15 cellular contexts compared by ENCODE assay signal in the genomic region with DNA sequence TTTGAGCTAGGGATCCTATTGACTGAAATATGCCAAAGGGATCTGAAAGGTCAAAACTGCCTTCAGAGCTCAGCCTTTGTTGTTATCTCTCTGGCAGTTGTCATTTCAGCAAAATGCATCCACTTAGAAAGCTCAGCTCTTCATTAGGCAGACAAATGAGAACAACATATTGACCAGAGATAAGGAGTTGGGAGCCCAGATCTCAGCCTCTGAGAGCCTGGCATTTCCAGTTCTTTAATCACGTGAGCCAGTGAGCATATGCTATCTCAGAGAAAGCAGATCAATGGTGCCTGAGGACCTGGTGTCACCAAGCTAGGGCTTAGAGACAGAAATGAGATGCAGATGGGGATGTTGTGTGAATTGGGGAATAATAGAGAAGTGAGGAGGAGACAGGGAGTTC.
DNase-seq lines count a peak whose midpoint lies in the region; ATAC-seq, FAIRE-seq and TF ChIP-seq lines count a peak whose summit lies in the region.
"Had no signal": no experiment of that assay in that cellular context is flagged by ENCODE, and none has a peak within 500 bp of the region (broad histone marks: within the 10 kb centered on the region; RNA-seq: fewer than 3 reads in every experiment).

No MANE protein-coding gene starts in this region.

- H3K36me3 ChIP-seq in mesendoderm (ENCODE audit: control insufficient read depth, insufficient read depth, low read length), result no peaks in the 10 kb centered on the region
- H3K36me3 ChIP-seq: ascending aorta, thoracic aorta had no signal

- no peak overlapping the region for H3K4me3 ChIP-seq in mesendoderm (ENCODE audit: low read length)
- H3K4me3 ChIP-seq: ascending aorta, psoas muscle, thoracic aorta had no signal

- H3K18ac ChIP-seq in mesendoderm (ENCODE audit: low read length), result no peak overlapping the region

- CTCF ChIA-PET in CD4-positive, alpha-beta T cell (lab: Charles Lee), result interaction anchor here (1.2 kb wide), 1 partner anchor 44 kb away, joined by 3 read pairs; no protein-coding TSS in a partner anchor

- H3K27me3 ChIP-seq in CD4-positive, alpha-beta T cell (ENCODE audit: control insufficient read depth, insufficient read depth, low read length), result no peaks in the 10 kb centered on the region
- no peaks in the 10 kb centered on the region for H3K27me3 ChIP-seq in mesendoderm (ENCODE audit: insufficient read depth, low read length, poor library complexity)
- H3K27me3 ChIP-seq: ascending aorta had no signal

- H2BK15ac ChIP-seq in mesendoderm (replicated peaks; ENCODE audit: low read depth), result no peak overlapping the region

- H2BK120ac ChIP-seq in mesendoderm (ENCODE audit: low read depth, low read length), result no peak overlapping the region

- WGBS in mesendoderm (ENCODE audit: extremely low coverage, insufficient coverage, low lambda C conversion rate), result no CpG with 5 or more reads among the region's 1 CpG

- no peak overlapping the region for H2BK5ac ChIP-seq in mesendoderm (ENCODE audit: low read length)

- no peaks in the 10 kb centered on the region for H3K9me3 ChIP-seq in CD4-positive, alpha-beta T cell (ENCODE audit: control insufficient read depth, low read length)
- H3K9me3 ChIP-seq: ascending aorta, psoas muscle, thoracic aorta had no signal

- H3K9me3 Mint-ChIP-seq in CD4-positive, alpha-beta T cell, result no peaks in the 10 kb centered on the region
- no peaks in the 10 kb centered on the region for H3K9me3 Mint-ChIP-seq in activated T-helper 1 cell treated with anti-CD3 and anti-CD28 coated beads, Interleukin-12 subunit alpha, Interleukin-12 subunit beta, Interleukin-2, Interleukin-4 antibody, amounts not matched to agents 30 ng/mL and 10 ng/mL and 1 ng/mL, durations not matched to agents 14 hours and 24 hours and 36 hours

- H3K4me1 Mint-ChIP-seq in CD4-positive, alpha-beta T cell (ENCODE audit: low read depth), result peaks cover 38% of the 10 kb centered on the region
- H3K4me1 Mint-ChIP-seq in activated T-helper 1 cell treated with anti-CD3 and anti-CD28 coated beads, Interleukin-12 subunit alpha, Interleukin-12 subunit beta, Interleukin-2, Interleukin-4 antibody, amounts not matched to agents 30 ng/mL and 10 ng/mL and 1 ng/mL, durations not matched to agents 14 hours and 24 hours and 36 hours (ENCODE audit: low read depth), result peaks cover 19% of the 10 kb centered on the region

- H3K4me2 ChIP-seq in mesendoderm (ENCODE audit: low read length), result no peak overlapping the region

- H3K4me1 ChIP-seq in mesendoderm (ENCODE audit: control insufficient read depth, low read depth, low read length), result peaks cover 11% of the 10 kb centered on the region
- H3K4me1 ChIP-seq: ascending aorta, psoas muscle had no signal

- H4K5ac ChIP-seq in mesendoderm (ENCODE audit: low read length), result no peak overlapping the region

- ATAC-seq in CD4-positive, alpha-beta T cell (ENCODE audit: poor library complexity), result no peak
- no peak for ATAC-seq in HG02981 (IDR thresholded peaks at IDR 0.05; ENCODE audit: unreplicated experiment)
- ATAC-seq: psoas muscle had no signal

- peak overlapping the region; percentile 93 for H3K27ac Mint-ChIP-seq in CD4-positive, alpha-beta T cell
- H3K27ac Mint-ChIP-seq in activated T-helper 1 cell treated with anti-CD3 and anti-CD28 coated beads, Interleukin-12 subunit alpha, Interleukin-12 subunit beta, Interleukin-2, Interleukin-4 antibody, amounts not matched to agents 30 ng/mL and 10 ng/mL and 1 ng/mL, durations not matched to agents 14 hours and 24 hours and 36 hours, result peak overlapping the region; percentile 96

- no peak overlapping the region for H4K8ac ChIP-seq in mesendoderm (ENCODE audit: low read depth, low read length)

- H3K36me3 Mint-ChIP-seq in CD4-positive, alpha-beta T cell (ENCODE audit: low read depth), result peaks cover 76% of the 10 kb centered on the region
- H3K36me3 Mint-ChIP-seq in activated T-helper 1 cell treated with anti-CD3 and anti-CD28 coated beads, Interleukin-12 subunit alpha, Interleukin-12 subunit beta, Interleukin-2, Interleukin-4 antibody, amounts not matched to agents 30 ng/mL and 10 ng/mL and 1 ng/mL, durations not matched to agents 14 hours and 24 hours and 36 hours (ENCODE audit: low read depth), result peaks cover 45% of the 10 kb centered on the region

- H3K4ac ChIP-seq in mesendoderm (ENCODE audit: low read depth, low read length), result no peak overlapping the region

- POLR2A ChIA-PET in CD4-positive, alpha-beta T cell (lab: Charles Lee), result interaction anchor here (0.6 to 7.0 kb wide), 5 partner anchors 10 to 82 kb away, joined by 3 to 41 read pairs (median 4); no protein-coding TSS in a partner anchor

- no peak overlapping the region for H2AK5ac ChIP-seq in mesendoderm (ENCODE audit: low read length)

- H3K4me3 Mint-ChIP-seq in CD4-positive, alpha-beta T cell, result peak overlapping the region; percentile 81
- H3K4me3 Mint-ChIP-seq in activated T-helper 1 cell treated with anti-CD3 and anti-CD28 coated beads, Interleukin-12 subunit alpha, Interleukin-12 subunit beta, Interleukin-2, Interleukin-4 antibody, amounts not matched to agents 30 ng/mL and 10 ng/mL and 1 ng/mL, durations not matched to agents 14 hours and 24 hours and 36 hours, result peak overlapping the region; percentile 91

- H3K23ac ChIP-seq in mesendoderm (ENCODE audit: low read length), result no peak overlapping the region

- no peak overlapping the region for H3K9ac ChIP-seq in mesendoderm (ENCODE audit: low read length)

- H3K79me1 ChIP-seq in mesendoderm (ENCODE audit: low read length), result no peaks in the 10 kb centered on the region

- intact Hi-C loops in CD4-positive, alpha-beta T cell (cut with DNase I, micrococcal nuclease), result no loop called here
- intact Hi-C loops in activated T-helper 1 cell treated with anti-CD3 and anti-CD28 coated beads, Interleukin-12 subunit alpha, Interleukin-12 subunit beta, Interleukin-2, Interleukin-4 antibody, amounts not matched to agents 30 ng/mL and 10 ng/mL and 1 ng/mL, durations not matched to agents 14 hours and 24 hours and 36 hours (cut with micrococcal nuclease), result no loop called here

- DNase-seq in CD4-positive, alpha-beta T cell, result no peak
- no peak for DNase-seq in GM12892 (ENCODE audit: insufficient read length)
- DNase-seq in activated T-helper 1 cell treated with anti-CD3 and anti-CD28 coated beads, Interleukin-12 subunit alpha, Interleukin-12 subunit beta, Interleukin-2, Interleukin-4 antibody, amounts not matched to agents 30 ng/mL and 10 ng/mL and 1 ng/mL, durations not matched to agents 14 hours and 24 hours and 36 hours (ENCODE audit: low spot score), result no peak
- peak; percentile 85 for DNase-seq in mesendoderm
- no peak for DNase-seq in middle frontal gyrus (ENCODE audit: extremely low spot score, low spot score)
- DNase-seq in T-helper 9 cell, result no peak
- DNase-seq: activated CD8-positive, alpha-beta memory T cell treated with anti-CD3 and anti-CD28 coated beads, Interleukin-2, amount 50 U/mL, for 48 hours; dermis blood vessel endothelial cell; Karpas-422; NCI-H1930; NCI-H748 treated with DMSO at 0.1 percent for 48 hours; psoas muscle had no signal

- H3K27ac ChIP-seq in CD4-positive, alpha-beta T cell (ENCODE audit: low read depth, low read length), result peak overlapping the region; percentile 65
- no peak overlapping the region for H3K27ac ChIP-seq in mesendoderm (ENCODE audit: low read depth, low read length)
- H3K27ac ChIP-seq: ascending aorta, psoas muscle, thoracic aorta had no signal

- H3K79me2 ChIP-seq in mesendoderm (ENCODE audit: control insufficient read depth, insufficient read depth, low read length), result no peaks in the 10 kb centered on the region

- FAIRE-seq in GM12892 (lab: Jason Lieb, UNC), result no peak

- H3K27me3 Mint-ChIP-seq in CD4-positive, alpha-beta T cell, result no peaks in the 10 kb centered on the region
- H3K27me3 Mint-ChIP-seq in activated T-helper 1 cell treated with anti-CD3 and anti-CD28 coated beads, Interleukin-12 subunit alpha, Interleukin-12 subunit beta, Interleukin-2, Interleukin-4 antibody, amounts not matched to agents 30 ng/mL and 10 ng/mL and 1 ng/mL, durations not matched to agents 14 hours and 24 hours and 36 hours (ENCODE audit: insufficient read depth), result no peaks in the 10 kb centered on the region

- TF ChIP-seq POLR2A in GM12892 (IDR thresholded peaks at IDR 0.05; ENCODE audit: low read depth, low read length), result peak; percentile 17; the same call in 1 of the 2 replicates

- no peak overlapping the region for H3K56ac ChIP-seq in mesendoderm (ENCODE audit: low read length)

- no peak for TF ChIP-seq CTCF in CD4-positive, alpha-beta T cell (IDR thresholded peaks at IDR 0.05)
